In genomic region chr5:31941356-31941755, GRCh38 we compare ENCODE assay signal across 16 cellular contexts.
DNase-seq lines count a peak whose midpoint lies in the region; ATAC-seq, FAIRE-seq and TF ChIP-seq lines count a peak whose summit lies in the region.
"Had no signal": no experiment of that assay in that cellular context is flagged by ENCODE, and none has a peak within 500 bp of the region (broad histone marks: within the 10 kb centered on the region; RNA-seq: fewer than 3 reads in every experiment).

No MANE protein-coding gene starts in this region.

- 55 to 72% methylated on average over 2 of the region's 2 CpGs for WGBS in esophagus, 2 donors

- DNase-seq in DMS 273 (lab: John Stamatoyannopoulos, UW; ENCODE audit: unreplicated experiment) = peak; percentile 42
- no peak for DNase-seq in DMS 273 treated with DMSO at 0.1 percent for 48 hours (lab: John Stamatoyannopoulos, UW)
- no peak for DNase-seq in urothelium cell line (ENCODE audit: low spot score)
- no peak for DNase-seq in effector CD4-positive, alpha-beta T cell
- DNase-seq: DND-41, GDM1, GOT3, H9 had no signal

- peaks cover 4% of the 10 kb centered on the region for H3K27me3 Mint-ChIP-seq in nephron (ENCODE audit: low read depth)

- H3K4me1 ChIP-seq in esophagus (ENCODE audit: control insufficient read depth in 2 of 2, insufficient read depth in 2 of 2, low read length in 1 of 2) = peaks cover 7 to 15% of the 10 kb centered on the region in 2 donors
- H3K4me1 ChIP-seq: BLaER1 had no signal

- no peaks in the 10 kb centered on the region for H3K36me3 Mint-ChIP-seq in nephron (ENCODE audit: low read depth)

- no peaks in the 10 kb centered on the region for H3K9me3 Mint-ChIP-seq in nephron

- H3K27ac Mint-ChIP-seq in nephron = peak overlapping the region in 2 of 3 experiments; percentile 14 to 64
- H3K27ac Mint-ChIP-seq: H9 had no signal

- FAIRE-seq in urothelium cell line (lab: Jason Lieb, UNC) = peak; percentile 61
- FAIRE-seq: GM12892 had no signal

- H3K4me3 ChIP-seq in esophagus (ENCODE audit: low read depth in 1 of 2, low read length in 2 of 2) = no peak overlapping the region
- H3K4me3 ChIP-seq: BLaER1 had no signal

- peak overlapping the region; percentile 64 to 71 for H3K27ac ChIP-seq in esophagus (ENCODE audit: low read depth in 2 of 2, low read length in 1 of 2)
- H3K27ac ChIP-seq: 22Rv1, BLaER1, HL-60 had no signal

- H3K27me3 ChIP-seq in esophagus (ENCODE audit: control insufficient read depth in 1 of 2, insufficient read depth in 2 of 2, low read length in 2 of 2) = no peaks in the 10 kb centered on the region
- H3K27me3 ChIP-seq: BLaER1 had no signal

- H3K4me3 Mint-ChIP-seq in nephron = no peak overlapping the region
- H3K4me3 Mint-ChIP-seq: H9 had no signal

- H3K36me3 ChIP-seq in esophagus (ENCODE audit: control insufficient read depth in 2 of 2, insufficient read depth in 2 of 2, low read length in 1 of 2) = peaks cover 0 to 2% of the 10 kb centered on the region in 2 donors
- H3K36me3 ChIP-seq: BLaER1 had no signal

- peaks cover 49% of the 10 kb centered on the region for H3K4me1 Mint-ChIP-seq in nephron

- no peaks in the 10 kb centered on the region for H3K9me3 ChIP-seq in esophagus (ENCODE audit: control insufficient read depth in 2 of 2, insufficient read depth in 1 of 2, low read depth in 1 of 2, low read length in 1 of 2)
- H3K9me3 ChIP-seq: BLaER1 had no signal

- no peak for ATAC-seq in HG03457 (IDR thresholded peaks at IDR 0.05; ENCODE audit: unreplicated experiment)
- ATAC-seq in GM19455 (IDR thresholded peaks at IDR 0.05; ENCODE audit: unreplicated experiment) = no peak

- no peak for TF ChIP-seq CTCF in nephron (IDR thresholded peaks at IDR 0.05; ENCODE audit: unreplicated experiment in 3 of 3)
